10 cellular contexts compared by ENCODE assay signal in the genomic region with DNA sequence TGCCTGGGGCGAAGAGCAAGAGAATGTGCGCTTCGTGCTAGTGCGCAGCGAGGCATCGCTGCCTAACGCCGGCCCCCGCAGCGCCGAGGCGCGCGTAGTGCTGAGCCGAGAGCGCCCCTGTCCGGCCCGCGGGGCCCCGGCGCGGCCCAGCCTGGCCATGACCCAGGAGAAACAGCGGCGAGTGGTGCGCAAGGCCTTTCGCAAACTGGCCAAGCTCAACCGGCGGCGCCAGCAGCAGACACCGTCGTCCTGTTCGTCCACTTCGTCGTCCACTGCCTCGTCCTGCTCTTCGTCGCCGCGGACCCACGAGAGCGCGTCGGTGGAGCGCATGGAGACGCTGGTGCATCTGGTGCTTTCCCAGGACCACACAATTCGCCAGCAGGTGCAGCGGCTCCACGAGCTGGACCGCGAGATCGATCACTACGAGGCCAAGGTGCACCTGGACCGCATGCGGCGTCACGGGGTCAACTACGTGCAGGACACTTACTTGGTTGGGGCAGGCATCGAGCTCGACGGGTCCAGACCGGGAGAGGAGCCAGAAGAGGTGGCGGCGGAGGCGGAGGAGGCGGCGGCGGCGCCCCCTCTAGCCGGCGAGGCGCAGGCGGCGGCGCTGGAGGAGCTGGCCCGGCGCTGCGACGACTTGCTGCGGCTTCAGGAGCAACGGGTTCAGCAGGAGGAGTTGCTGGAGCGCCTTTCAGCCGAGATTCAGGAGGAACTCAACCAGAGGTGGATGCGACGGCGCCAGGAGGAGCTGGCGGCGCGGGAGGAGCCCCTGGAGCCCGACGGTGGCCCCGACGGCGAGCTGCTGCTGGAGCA. TPM values are rescaled to one million over a fixed set of nuclear protein-coding genes. Genes with fewer than 3 reads are reported as not detected.
DNase-seq lines count a peak whose midpoint lies in the region; ATAC-seq, FAIRE-seq and TF ChIP-seq lines count a peak whose summit lies in the region.
"Had no signal": no experiment of that assay in that cellular context is flagged by ENCODE, and none has a peak within 500 bp of the region (broad histone marks: within the 10 kb centered on the region; RNA-seq: fewer than 3 reads in every experiment).

No MANE protein-coding gene starts in this region.

- no peak for TF ChIP-seq CTCF in spleen (IDR thresholded peaks at IDR 0.05 in 8 of 11, conservative IDR thresholded peaks at IDR 0.05 in 3 of 11)

- no peaks in the 10 kb centered on the region for H3K36me3 Mint-ChIP-seq in activated T-cell treated with anti-CD3 and anti-CD28 coated beads, Interleukin-2, amount 50 U/mL, for 72 hours (ENCODE audit: insufficient read depth in 2 of 2)

- intact Hi-C loops in spleen (cut with DNase I; ENCODE audit: low total_unique reads), result no loop called here

- peaks cover 71% of the 10 kb centered on the region for H3K27me3 Mint-ChIP-seq in activated T-cell treated with anti-CD3 and anti-CD28 coated beads, Interleukin-2, amount 50 U/mL, for 72 hours (ENCODE audit: low read depth)

- H3K27ac ChIP-seq in iPS-20b (ENCODE audit: low read length) (no peak overlapping the region), spleen (no peak overlapping the region)

- peak; percentile 13 to 34 for ATAC-seq in activated T-cell treated with anti-CD3 and anti-CD28 coated beads, Interleukin-2, amount 50 U/mL, for 72 hours (replicated peaks in 1 of 2)
- ATAC-seq in GM18519 (IDR thresholded peaks at IDR 0.05; ENCODE audit: low FRiP score, unreplicated experiment), result no peak

- H3K9me3 Mint-ChIP-seq in activated T-cell treated with anti-CD3 and anti-CD28 coated beads, Interleukin-2, amount 50 U/mL, for 72 hours, result no peaks in the 10 kb centered on the region

- H3K36me3 ChIP-seq in iPS-20b (ENCODE audit: insufficient read depth, low read depth, low read length), result no peaks in the 10 kb centered on the region
- H3K36me3 ChIP-seq in spleen, result no peaks in the 10 kb centered on the region

- H3K4me1 ChIP-seq in iPS-20b (ENCODE audit: insufficient read depth, low read length), result peaks cover 34% of the 10 kb centered on the region
- peaks cover 7 to 26% (median 20%) of the 10 kb centered on the region in 6 donors for H3K4me1 ChIP-seq in spleen

- no peak overlapping the region for H3K27ac Mint-ChIP-seq in activated T-cell treated with anti-CD3 and anti-CD28 coated beads, Interleukin-2, amount 50 U/mL, for 72 hours

- no peak for FAIRE-seq in H54 (lab: Jason Lieb, UNC)
- FAIRE-seq: A204.1 had no signal

- DNase-seq in NCI-H1436 (lab: John Stamatoyannopoulos, UW) (peak; percentile 44), NCI-H1436 treated with DMSO at 0.1 percent for 48 hours (lab: John Stamatoyannopoulos, UW) (no peak), spleen (no peak), H54 (ENCODE audit: insufficient read length, low spot score) (no peak)
- no peak for DNase-seq in activated T-cell treated with anti-CD3 and anti-CD28 coated beads, Interleukin-2, amount 50 U/mL, for 72 hours
- no peak for DNase-seq in effector CD8-positive, alpha-beta T cell (lab: John Stamatoyannopoulos, UW)
- DNase-seq: stimulated activated CD4-positive, alpha-beta T cell treated with anti-CD3 and anti-CD28 coated beads, Interleukin-4, amount 100 ng/mL, for 4 hours had no signal

- no peak overlapping the region for H3K4me3 Mint-ChIP-seq in activated T-cell treated with anti-CD3 and anti-CD28 coated beads, Interleukin-2, amount 50 U/mL, for 72 hours

- 3 to 7% (median 4%) methylated on average over 20 to 93 of the region's 93 CpGs for WGBS in spleen, 5 donors

- H3K4me3 ChIP-seq in iPS-20b (ENCODE audit: low read length) (peak overlapping the region; percentile 71), spleen (peak overlapping the region in 5 of 8 donors; percentile 2 to 55 (median 28))

- no peak overlapping the region for H3K9ac ChIP-seq in iPS-20b (ENCODE audit: low read depth, low read length)

- H3K4me1 Mint-ChIP-seq in activated T-cell treated with anti-CD3 and anti-CD28 coated beads, Interleukin-2, amount 50 U/mL, for 72 hours (ENCODE audit: low read depth), result no peaks in the 10 kb centered on the region

- H3K27me3 ChIP-seq in iPS-20b (ENCODE audit: insufficient read depth, low read length), result peaks cover 79% of the 10 kb centered on the region
- peaks cover 0 to 98% (median 61%) of the 10 kb centered on the region in 7 donors for H3K27me3 ChIP-seq in spleen (replicated peaks in 1 of 7)

- 0 out of 2 replicates have a peak, but pooled peaks cover 5% of the 10 kb centered on the region for H3K9me3 ChIP-seq in iPS-20b (ENCODE audit: insufficient read depth, low read depth, low read length)
- H3K9me3 ChIP-seq in spleen, result no peaks in the 10 kb centered on the region

- TF ChIP-seq POLR2A in spleen (IDR thresholded peaks at IDR 0.05), result no peak
- no peak for TF ChIP-seq POLR2A in H54 (IDR thresholded peaks at IDR 0.05; ENCODE audit: low read depth, low read length)

RNA-seq across cellular contexts. Expression of a gene that starts 1.0 kb away (rescaled TPM):
- total RNA-seq in activated T-cell treated with anti-CD3 and anti-CD28 coated beads, Interleukin-2, amount 50 U/mL, for 72 hours, result under 1 TPM in 1 of 2 donors, not detected in 1; 0.09 TPM
- total RNA-seq in spleen, result not detected
- polyA plus RNA-seq in spleen, result not detected
